In genomic region chr7:102843850-102844249, GRCh38 we compare ENCODE assay signal across 11 cellular contexts.
DNase-seq lines count a peak whose midpoint lies in the region; ATAC-seq and TF ChIP-seq lines count a peak whose summit lies in the region.
"Had no signal": no experiment of that assay in that cellular context is flagged by ENCODE, and none has a peak within 500 bp of the region (broad histone marks: within the 10 kb centered on the region; RNA-seq: fewer than 3 reads in every experiment).

No MANE protein-coding gene starts in this region.

- H3K36me3 ChIP-seq in uterus (no peaks in the 10 kb centered on the region), mesenchymal stem cell (ENCODE audit: control insufficient read depth in 1 of 2, insufficient read depth in 2 of 2, low read depth in 1 of 2, low read length in 2 of 2) (no peaks in the 10 kb centered on the region)
- H3K36me3 ChIP-seq in CD4-positive, alpha-beta memory T cell (ENCODE audit: insufficient read depth, low read length): no peaks in the 10 kb centered on the region

- WGBS in mesenchymal stem cell: 98% methylated on average over 3 of the region's 3 CpGs

- H2AFZ ChIP-seq in mesenchymal stem cell (ENCODE audit: low read depth, low read length): no peak overlapping the region

- H3K4ac ChIP-seq in mesenchymal stem cell (ENCODE audit: low read depth in 1 of 2, low read length in 2 of 2): no peak overlapping the region

- no peak for TF ChIP-seq POLR2A in uterus (IDR thresholded peaks at IDR 0.05)

- no peak overlapping the region for H4K8ac ChIP-seq in mesenchymal stem cell (ENCODE audit: low read length)

- DNase-seq in AML-193 (lab: John Stamatoyannopoulos, UW) (peak; percentile 10 to 32), uterus (no peak), NCI-H2227 treated with DMSO at 0.1 percent for 48 hours (lab: John Stamatoyannopoulos, UW) (no peak), mesenchymal stem cell (no peak)
- no peak for DNase-seq in CD4-positive, alpha-beta memory T cell
- DNase-seq: NCI-H1105 had no signal

- H2BK5ac ChIP-seq in mesenchymal stem cell (ENCODE audit: low read depth, low read length, poor library complexity, severe bottlenecking): no peak overlapping the region

- H3K4me1 ChIP-seq in uterus (no peaks in the 10 kb centered on the region), mesenchymal stem cell (ENCODE audit: control insufficient read depth, insufficient read depth, low read depth, low read length) (no peaks in the 10 kb centered on the region)
- H3K4me1 ChIP-seq in CD4-positive, alpha-beta memory T cell (ENCODE audit: insufficient read depth, low read length): no peaks in the 10 kb centered on the region

- no peaks in the 10 kb centered on the region for H3K27me3 Mint-ChIP-seq in CD4-positive, alpha-beta memory T cell
- H3K27me3 Mint-ChIP-seq: activated naive CD4-positive, alpha-beta T cell treated with anti-CD3 and anti-CD28 coated beads, Interleukin-2, amount 50 U/mL, for 24 hours; dendritic cell treated with granulocyte-macrophage colony-stimulating factor and Interleukin-4, amounts not matched to agents 40 ng/mL and 50 ng/mL, for 4 days had no signal

- H2BK15ac ChIP-seq in mesenchymal stem cell (ENCODE audit: low read depth, poor library complexity, severe bottlenecking): no peak overlapping the region

- H3K9me3 ChIP-seq in uterus (no peaks in the 10 kb centered on the region), mesenchymal stem cell (ENCODE audit: control insufficient read depth, low read length) (no peaks in the 10 kb centered on the region)
- H3K9me3 ChIP-seq in CD4-positive, alpha-beta memory T cell (ENCODE audit: control insufficient read depth in 1 of 2, low read length in 2 of 2): no peaks in the 10 kb centered on the region

- no peak overlapping the region for H3K14ac ChIP-seq in mesenchymal stem cell (ENCODE audit: low read length in 2 of 2)

- H3K4me2 ChIP-seq in mesenchymal stem cell (ENCODE audit: low read length, poor library complexity, severe bottlenecking): no peak overlapping the region

- no peaks in the 10 kb centered on the region for H3K9me3 Mint-ChIP-seq in CD4-positive, alpha-beta memory T cell
- H3K9me3 Mint-ChIP-seq: activated naive CD4-positive, alpha-beta T cell treated with anti-CD3 and anti-CD28 coated beads, Interleukin-2, amount 50 U/mL, for 24 hours; dendritic cell treated with granulocyte-macrophage colony-stimulating factor and Interleukin-4, amounts not matched to agents 40 ng/mL and 50 ng/mL, for 4 days had no signal

- TF ChIP-seq CTCF in uterus (IDR thresholded peaks at IDR 0.05): no peak

- H3K27ac ChIP-seq in uterus: no peak overlapping the region
- H3K27ac ChIP-seq in CD4-positive, alpha-beta memory T cell (ENCODE audit: low read depth, low read length): no peak overlapping the region
- H3K27ac ChIP-seq in mesenchymal stem cell (ENCODE audit: low read length, poor library complexity, severe bottlenecking): no peak overlapping the region

- ATAC-seq in GM18868 (IDR thresholded peaks at IDR 0.05; ENCODE audit: unreplicated experiment): peak; percentile 79
- peak; percentile 85 for ATAC-seq in HG02678 (IDR thresholded peaks at IDR 0.05; ENCODE audit: unreplicated experiment)
- peak; percentile 75 for ATAC-seq in HG03521 (IDR thresholded peaks at IDR 0.05; ENCODE audit: unreplicated experiment)

- H3K27me3 ChIP-seq in uterus: no peaks in the 10 kb centered on the region
- no peaks in the 10 kb centered on the region for H3K27me3 ChIP-seq in CD4-positive, alpha-beta memory T cell (ENCODE audit: insufficient read depth, low read length)
- no peaks in the 10 kb centered on the region for H3K27me3 ChIP-seq in mesenchymal stem cell (ENCODE audit: control insufficient read depth in 1 of 2, insufficient read depth in 1 of 2, low read length in 2 of 2)

- H3K4me3 ChIP-seq in uterus (no peak overlapping the region), mesenchymal stem cell (ENCODE audit: insufficient read depth in 1 of 2, low read depth in 1 of 2, low read length in 2 of 2) (no peak overlapping the region)
- H3K4me3 ChIP-seq in CD4-positive, alpha-beta memory T cell (ENCODE audit: low read length in 2 of 2): no peak overlapping the region

- CTCF ChIA-PET in CD4-positive, alpha-beta memory T cell (lab: Charles Lee; ENCODE audit: partially characterized antibody): no interaction called here

- H2BK120ac ChIP-seq in mesenchymal stem cell (ENCODE audit: low read depth, low read length): no peak overlapping the region

- no peak overlapping the region for H2AK5ac ChIP-seq in mesenchymal stem cell (ENCODE audit: low read length, severe bottlenecking)

- peaks cover 3 to 11% of the 10 kb centered on the region in 2 donors for H3K36me3 Mint-ChIP-seq in CD4-positive, alpha-beta memory T cell

- H3K9ac ChIP-seq in mesenchymal stem cell (ENCODE audit: low read length): no peak overlapping the region

- POLR2A ChIA-PET in CD4-positive, alpha-beta memory T cell (lab: Charles Lee; ENCODE audit: partially characterized antibody): no interaction called here

- H3K18ac ChIP-seq in mesenchymal stem cell (ENCODE audit: low read depth in 1 of 2, low read length in 2 of 2): no peak overlapping the region

- H3K4me1 Mint-ChIP-seq in CD4-positive, alpha-beta memory T cell: no peaks in the 10 kb centered on the region
- H3K4me1 Mint-ChIP-seq: activated naive CD4-positive, alpha-beta T cell treated with anti-CD3 and anti-CD28 coated beads, Interleukin-2, amount 50 U/mL, for 24 hours had no signal

- H2BK12ac ChIP-seq in mesenchymal stem cell (ENCODE audit: low read length in 2 of 2): no peak overlapping the region

- no peak overlapping the region for H4K91ac ChIP-seq in mesenchymal stem cell (ENCODE audit: low read length)

- intact Hi-C loops in uterus (cut with DNase I; ENCODE audit: low total_unique reads): no loop called here
- intact Hi-C loops in CD4-positive, alpha-beta memory T cell (cut with micrococcal nuclease): no loop called here

- H3K4me3 Mint-ChIP-seq in CD4-positive, alpha-beta memory T cell: no peak overlapping the region
- H3K4me3 Mint-ChIP-seq: activated naive CD4-positive, alpha-beta T cell treated with anti-CD3 and anti-CD28 coated beads, Interleukin-2, amount 50 U/mL, for 24 hours; dendritic cell treated with granulocyte-macrophage colony-stimulating factor and Interleukin-4, amounts not matched to agents 40 ng/mL and 50 ng/mL, for 4 days had no signal

- no peak overlapping the region for H3K27ac Mint-ChIP-seq in CD4-positive, alpha-beta memory T cell
- H3K27ac Mint-ChIP-seq: activated naive CD4-positive, alpha-beta T cell treated with anti-CD3 and anti-CD28 coated beads, Interleukin-2, amount 50 U/mL, for 24 hours; dendritic cell treated with granulocyte-macrophage colony-stimulating factor and Interleukin-4, amounts not matched to agents 40 ng/mL and 50 ng/mL, for 4 days had no signal

- no peak overlapping the region for H3K23ac ChIP-seq in mesenchymal stem cell (ENCODE audit: low read length in 2 of 2)

- H3K79me1 ChIP-seq in mesenchymal stem cell (replicated peaks; ENCODE audit: low read length, poor library complexity, severe bottlenecking): no peaks in the 10 kb centered on the region

Comparison
In these comparisons a context has a peak if more than half of its experiments do, and no peak if none do; other contexts are left out.
1. DNase-seq: peak in AML-193 (2 of 2); none in uterus (0 of 2), NCI-H2227 treated with DMSO at 0.1 percent for 48 hours (single experiment), CD4-positive, alpha-beta memory T cell (0 of 5) and mesenchymal stem cell (single experiment).
2. Peak in every context shown above with its lines, with median percentiles within 50 percentile points of each other: ATAC-seq.